1 cellular context compared by ENCODE assay signal in genomic region chr4:107719927-107720722, GRCh38.
TF ChIP-seq lines count a peak whose summit lies in the region.

PAPSS1 (minus strand) TSS chr4:107720234; CDS start chr4:107720179, 55 bp downstream.

TF ChIP-seq in K562, 482 proteins besides CTCF, POLR2A, EP300 and RAD21 (continued from another document and continues in another):
- TF ChIP-seq, protein P1, sequence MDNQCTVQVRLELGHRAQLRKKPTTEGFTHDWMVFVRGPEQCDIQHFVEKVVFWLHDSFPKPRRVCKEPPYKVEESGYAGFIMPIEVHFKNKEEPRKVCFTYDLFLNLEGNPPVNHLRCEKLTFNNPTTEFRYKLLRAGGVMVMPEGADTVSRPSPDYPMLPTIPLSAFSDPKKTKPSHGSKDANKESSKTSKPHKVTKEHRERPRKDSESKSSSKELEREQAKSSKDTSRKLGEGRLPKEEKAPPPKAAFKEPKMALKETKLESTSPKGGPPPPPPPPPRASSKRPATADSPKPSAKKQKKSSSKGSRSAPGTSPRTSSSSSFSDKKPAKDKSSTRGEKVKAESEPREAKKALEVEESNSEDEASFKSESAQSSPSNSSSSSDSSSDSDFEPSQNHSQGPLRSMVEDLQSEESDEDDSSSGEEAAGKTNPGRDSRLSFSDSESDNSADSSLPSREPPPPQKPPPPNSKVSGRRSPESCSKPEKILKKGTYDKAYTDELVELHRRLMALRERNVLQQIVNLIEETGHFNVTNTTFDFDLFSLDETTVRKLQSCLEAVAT (IDR thresholded peaks at IDR 0.05), result no peak
- no peak for TF ChIP-seq SMARCE1 (IDR thresholded peaks at IDR 0.05)
- TF ChIP-seq HNRNPLL (IDR thresholded peaks at IDR 0.05; ENCODE audit: low read depth, low read length, poor library complexity, severe bottlenecking), result peak; percentile 69
- no peak for TF ChIP-seq HNRNPL (IDR thresholded peaks at IDR 0.05; ENCODE audit: low read depth, low read length)
- no peak for TF ChIP-seq OTX1 (CRISPR knock-in tag; IDR thresholded peaks at IDR 0.05)
- no peak for TF ChIP-seq ZNF764 (CRISPR knock-in tag; IDR thresholded peaks at IDR 0.05; ENCODE audit: low read depth)
- TF ChIP-seq, protein P2, sequence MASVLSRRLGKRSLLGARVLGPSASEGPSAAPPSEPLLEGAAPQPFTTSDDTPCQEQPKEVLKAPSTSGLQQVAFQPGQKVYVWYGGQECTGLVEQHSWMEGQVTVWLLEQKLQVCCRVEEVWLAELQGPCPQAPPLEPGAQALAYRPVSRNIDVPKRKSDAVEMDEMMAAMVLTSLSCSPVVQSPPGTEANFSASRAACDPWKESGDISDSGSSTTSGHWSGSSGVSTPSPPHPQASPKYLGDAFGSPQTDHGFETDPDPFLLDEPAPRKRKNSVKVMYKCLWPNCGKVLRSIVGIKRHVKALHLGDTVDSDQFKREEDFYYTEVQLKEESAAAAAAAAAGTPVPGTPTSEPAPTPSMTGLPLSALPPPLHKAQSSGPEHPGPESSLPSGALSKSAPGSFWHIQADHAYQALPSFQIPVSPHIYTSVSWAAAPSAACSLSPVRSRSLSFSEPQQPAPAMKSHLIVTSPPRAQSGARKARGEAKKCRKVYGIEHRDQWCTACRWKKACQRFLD (CRISPR knock-in tag; IDR thresholded peaks at IDR 0.05), result peak; percentile 49; the same call in 1 of the 2 replicates
- no peak for TF ChIP-seq SMAD1 (IDR thresholded peaks at IDR 0.05; ENCODE audit: low read depth, low read length, partially characterized antibody)
- TF ChIP-seq POLR2H (tag; IDR thresholded peaks at IDR 0.05; ENCODE audit: low read depth), result peak; percentile 64
- TF ChIP-seq ZNF77 (CRISPR knock-in tag; IDR thresholded peaks at IDR 0.05), result no peak
- no peak for TF ChIP-seq ARID3B (CRISPR knock-in tag; IDR thresholded peaks at IDR 0.05; ENCODE audit: borderline replicate concordance)
- TF ChIP-seq TBP (optimal IDR thresholded peaks at IDR 0.05; ENCODE audit: low read depth, low read length), result peak; percentile 55
- TF ChIP-seq E2F4 (CRISPR knock-in tag; IDR thresholded peaks at IDR 0.05; ENCODE audit: low read depth), result no peak
- TF ChIP-seq CHD7 (IDR thresholded peaks at IDR 0.05; ENCODE audit: low read depth, low read length), result no peak
- TF ChIP-seq, protein P3, sequence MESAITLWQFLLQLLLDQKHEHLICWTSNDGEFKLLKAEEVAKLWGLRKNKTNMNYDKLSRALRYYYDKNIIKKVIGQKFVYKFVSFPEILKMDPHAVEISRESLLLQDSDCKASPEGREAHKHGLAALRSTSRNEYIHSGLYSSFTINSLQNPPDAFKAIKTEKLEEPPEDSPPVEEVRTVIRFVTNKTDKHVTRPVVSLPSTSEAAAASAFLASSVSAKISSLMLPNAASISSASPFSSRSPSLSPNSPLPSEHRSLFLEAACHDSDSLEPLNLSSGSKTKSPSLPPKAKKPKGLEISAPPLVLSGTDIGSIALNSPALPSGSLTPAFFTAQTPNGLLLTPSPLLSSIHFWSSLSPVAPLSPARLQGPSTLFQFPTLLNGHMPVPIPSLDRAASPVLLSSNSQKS (CRISPR knock-in tag; IDR thresholded peaks at IDR 0.05), result no peak
- no peak for TF ChIP-seq PRMT5 (CRISPR knock-in tag; IDR thresholded peaks at IDR 0.05)
- no peak for TF ChIP-seq ETV1 (tag; conservative IDR thresholded peaks at IDR 0.05; ENCODE audit: low read depth)
- TF ChIP-seq NEUROD1 (IDR thresholded peaks at IDR 0.05; ENCODE audit: borderline replicate concordance, low read depth, low read length, partially characterized antibody), result no peak
- peak in 1 of 2 experiments; percentile 48; a peak in 1 of 4 replicates for TF ChIP-seq MAZ (CRISPR knock-in tag; conservative IDR thresholded peaks at IDR 0.05 in 1 of 2, IDR thresholded peaks at IDR 0.05 in 1 of 2)
- no peak for TF ChIP-seq ZNF184 (CRISPR knock-in tag; IDR thresholded peaks at IDR 0.05)
- TF ChIP-seq ZKSCAN3 (CRISPR knock-in tag; IDR thresholded peaks at IDR 0.05), result no peak
- TF ChIP-seq E4F1 (CRISPR knock-in tag; IDR thresholded peaks at IDR 0.05; ENCODE audit: borderline replicate concordance), result no peak
- TF ChIP-seq ZBTB12 (CRISPR knock-in tag; IDR thresholded peaks at IDR 0.05), result no peak
- TF ChIP-seq JUN (IDR thresholded peaks at IDR 0.05; ENCODE audit: borderline replicate concordance, low read depth, low read length), result no peak
- TF ChIP-seq JUN (CRISPR knock-in tag; IDR thresholded peaks at IDR 0.05; ENCODE audit: borderline replicate concordance), result no peak; the same call in 1 of the 2 replicates
- no peak for TF ChIP-seq HOXB6 (CRISPR knock-in tag; IDR thresholded peaks at IDR 0.05; ENCODE audit: borderline replicate concordance)
- TF ChIP-seq, protein P4, sequence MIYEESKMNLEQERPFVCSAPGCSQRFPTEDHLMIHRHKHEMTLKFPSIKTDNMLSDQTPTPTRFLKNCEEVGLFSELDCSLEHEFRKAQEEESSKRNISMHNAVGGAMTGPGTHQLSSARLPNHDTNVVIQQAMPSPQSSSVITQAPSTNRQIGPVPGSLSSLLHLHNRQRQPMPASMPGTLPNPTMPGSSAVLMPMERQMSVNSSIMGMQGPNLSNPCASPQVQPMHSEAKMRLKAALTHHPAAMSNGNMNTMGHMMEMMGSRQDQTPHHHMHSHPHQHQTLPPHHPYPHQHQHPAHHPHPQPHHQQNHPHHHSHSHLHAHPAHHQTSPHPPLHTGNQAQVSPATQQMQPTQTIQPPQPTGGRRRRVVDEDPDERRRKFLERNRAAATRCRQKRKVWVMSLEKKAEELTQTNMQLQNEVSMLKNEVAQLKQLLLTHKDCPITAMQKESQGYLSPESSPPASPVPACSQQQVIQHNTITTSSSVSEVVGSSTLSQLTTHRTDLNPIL (CRISPR knock-in tag; IDR thresholded peaks at IDR 0.05), result no peak
- TF ChIP-seq CREBBP (IDR thresholded peaks at IDR 0.05; ENCODE audit: low read depth, low read length), result no peak
- TF ChIP-seq TCF7L2 (IDR thresholded peaks at IDR 0.05; ENCODE audit: low read depth, low read length), result no peak
- TF ChIP-seq JUND (IDR thresholded peaks at IDR 0.05; ENCODE audit: borderline replicate concordance, low read depth, low read length), result 0 out of 2 replicates have a peak, but pooled peaks have one; percentile 23
- TF ChIP-seq JUND (tag; IDR thresholded peaks at IDR 0.05; ENCODE audit: borderline replicate concordance, low read depth, low read length), result peak; percentile 13; the same call in 1 of the 3 replicates
- TF ChIP-seq KDM4B (IDR thresholded peaks at IDR 0.05; ENCODE audit: borderline replicate concordance in 2 of 2, low read depth in 1 of 2), result no peak
- peak; percentile 57; the same call in 1 of the 2 replicates for TF ChIP-seq SP1 (CRISPR knock-in tag; IDR thresholded peaks at IDR 0.05)
- TF ChIP-seq FUS (optimal IDR thresholded peaks at IDR 0.05; ENCODE audit: low read depth, low read length), result no peak
